Comparison of ENCODE assay signal across 29 cellular contexts in the genomic region with DNA sequence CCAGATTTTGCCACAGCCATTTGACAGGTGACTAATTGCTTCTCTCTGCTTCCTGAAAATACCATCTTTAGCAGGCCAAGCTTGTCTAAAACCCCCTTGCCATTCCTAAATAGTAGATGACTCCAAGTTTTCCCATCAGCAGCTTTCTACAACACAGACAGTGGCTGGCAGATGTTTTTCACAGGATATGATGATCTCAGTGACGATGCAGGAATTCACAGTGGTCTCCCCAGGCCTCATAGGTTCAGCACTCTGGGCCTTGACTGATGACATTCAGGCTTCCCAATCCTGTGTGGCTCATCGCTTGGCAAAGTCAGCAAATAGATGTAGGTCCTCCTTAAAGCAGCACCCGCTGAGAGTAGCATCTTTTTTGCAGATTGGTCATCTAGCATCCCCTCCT.
DNase-seq lines count a peak whose midpoint lies in the region; ATAC-seq and TF ChIP-seq lines count a peak whose summit lies in the region.
"Had no signal": no experiment of that assay in that cellular context is flagged by ENCODE, and none has a peak within 500 bp of the region (broad histone marks: within the 10 kb centered on the region; RNA-seq: fewer than 3 reads in every experiment).

No MANE protein-coding gene starts in this region.

- H3K27me3 Mint-ChIP-seq in CD4-positive, alpha-beta memory T cell = no peaks in the 10 kb centered on the region
- H3K27me3 Mint-ChIP-seq: activated CD4-positive, alpha-beta T cell treated with anti-CD3 and anti-CD28 coated beads, Interleukin-2, amount 10 ng/mL, durations not matched to agents 24 days and 14 days; activated CD8-positive, alpha-beta memory T cell treated with anti-CD3 and anti-CD28 coated beads, Interleukin-2, amount 10 ng/mL, durations not matched to agents 7 days and 5 days; naive B cell; stimulated activated naive B cell treated with anti-CD40 and anti-IgM and Interleukin-4, amounts not matched to agents 10 μg/mL and 1 μg/mL and 100 μg/mL, for 72 hours had no signal

- BruUV-seq in IMR-90 (replicated peaks; lab: Mats Ljungman, UMichigan) = no TSS peak

- H3K4me3 ChIP-seq in AG04450 (ENCODE audit: low read depth, low read length) (no peak overlapping the region), IMR-90 (ENCODE audit: insufficient read depth, low read depth, low read length) (no peak overlapping the region)
- H3K4me3 ChIP-seq in CD4-positive, alpha-beta memory T cell (ENCODE audit: low read length in 2 of 2) = no peak overlapping the region
- H3K4me3 ChIP-seq: esophagus squamous epithelium, suprapubic skin had no signal

- in situ Hi-C loops in IMR-90 (cut with MboI; ENCODE audit: low sequenced_read_pairs) = no loop called here

- peaks cover 18 to 38% of the 10 kb centered on the region in 2 experiments for H3K79me1 ChIP-seq in IMR-90 (ENCODE audit: low read depth in 1 of 2, low read length in 2 of 2)

- DNase-seq in AG04450 (ENCODE audit: low read depth, low spot score) (no peak), IMR-90 (peak; percentile 87), caudate nucleus (lab: John Stamatoyannopoulos, UW) (no peak), left kidney (ENCODE audit: low read depth, low spot score) (peak; percentile 13), activated T-cell treated with anti-CD3 and anti-CD28 coated beads for 4 hours (no peak)
- no peak for DNase-seq in activated CD4-positive, alpha-beta T cell treated with anti-CD3 and anti-CD28 coated beads for 48 hours
- DNase-seq in CD4-positive, alpha-beta memory T cell = no peak
- DNase-seq: activated CD4-positive, alpha-beta T cell treated with anti-CD3 and anti-CD28 coated beads, Interleukin-2, amount 10 ng/mL, durations not matched to agents 24 days and 14 days; activated CD8-positive, alpha-beta memory T cell treated with anti-CD3 and anti-CD28 coated beads, Interleukin-2, amount 10 ng/mL, durations not matched to agents 7 days and 5 days; activated naive CD4-positive, alpha-beta T cell treated with anti-CD3 and anti-CD28 coated beads, Interleukin-2, amount 50 U/mL, for 16 hours; aorta; COR-L47; endodermal cell; esophagus squamous epithelium; H7; Karpas-422; mesenchymal stem cell; naive B cell; NCI-H1048; NCI-H2029; NCI-H774; stimulated activated CD4-positive, alpha-beta T cell treated with anti-CD3 and anti-CD28 coated beads, Interleukin-12 subunit alpha, Interleukin-12 subunit beta, amount 100 ng/mL, for 4 hours; stimulated activated CD4-positive, alpha-beta T cell treated with anti-CD3 and anti-CD28 coated beads, Interleukin-4, amount 100 ng/mL, for 24 hours; stimulated activated naive B cell treated with anti-CD40 and anti-IgM and Interleukin-4, amounts not matched to agents 10 μg/mL and 1 μg/mL and 100 μg/mL, for 72 hours; T-helper 2 cell had no signal

- H2BK5ac ChIP-seq in IMR-90 (ENCODE audit: low read depth, low read length, poor library complexity, severe bottlenecking) = no peak overlapping the region

- 0 out of 3 replicates have a peak overlapping the region, but pooled peaks have one; percentile 17 for H2BK15ac ChIP-seq in IMR-90 (ENCODE audit: low read depth, low read length)

- H4K8ac ChIP-seq in IMR-90 (ENCODE audit: low read depth in 2 of 2, low read length in 2 of 2) = peak overlapping the region in 1 of 2 experiments; percentile 2; a peak in 1 of 4 replicates

- no peak overlapping the region for H2AK9ac ChIP-seq in IMR-90 (replicated peaks; ENCODE audit: low read depth, low read length, poor library complexity)

- no peak overlapping the region for H4K5ac ChIP-seq in IMR-90 (ENCODE audit: low read depth, low read length)

- peak overlapping the region; percentile 19; the same call in 1 of the 2 replicates for H3K14ac ChIP-seq in IMR-90 (replicated peaks; ENCODE audit: low read depth, low read length)

- 100% methylated on average over 1 of the region's 3 CpGs; no CpG with 5 or more reads in 1 of the 2 experiments for WGBS in IMR-90 (ENCODE audit: extremely low coverage in 2 of 2, insufficient read length in 1 of 2), 2 experiments

- H3K9ac ChIP-seq in IMR-90 (ENCODE audit: low read depth, low read length) = no peak overlapping the region

- H3K4me3 Mint-ChIP-seq in CD4-positive, alpha-beta memory T cell = no peak overlapping the region
- H3K4me3 Mint-ChIP-seq: activated CD4-positive, alpha-beta T cell treated with anti-CD3 and anti-CD28 coated beads, Interleukin-2, amount 10 ng/mL, durations not matched to agents 24 days and 14 days; activated CD8-positive, alpha-beta memory T cell treated with anti-CD3 and anti-CD28 coated beads, Interleukin-2, amount 10 ng/mL, durations not matched to agents 7 days and 5 days; endodermal cell; naive B cell; stimulated activated naive B cell treated with anti-CD40 and anti-IgM and Interleukin-4, amounts not matched to agents 10 μg/mL and 1 μg/mL and 100 μg/mL, for 72 hours had no signal

- TF ChIP-seq CTCF in AG04450 (IDR thresholded peaks at IDR 0.05; ENCODE audit: low read depth, low read length) (no peak), IMR-90 (conservative IDR thresholded peaks at IDR 0.05; ENCODE audit: low read depth, low read length) (no peak)

- H3K27ac Mint-ChIP-seq in CD4-positive, alpha-beta memory T cell = no peak overlapping the region
- H3K27ac Mint-ChIP-seq: activated CD4-positive, alpha-beta T cell treated with anti-CD3 and anti-CD28 coated beads, Interleukin-2, amount 10 ng/mL, durations not matched to agents 24 days and 14 days; activated CD8-positive, alpha-beta memory T cell treated with anti-CD3 and anti-CD28 coated beads, Interleukin-2, amount 10 ng/mL, durations not matched to agents 7 days and 5 days; endodermal cell had no signal

- no peak overlapping the region for H3K56ac ChIP-seq in IMR-90 (ENCODE audit: extremely low read depth, insufficient read depth, low read length)

- intact Hi-C loops in IMR-90 (cut with micrococcal nuclease) = no loop called here
- intact Hi-C loops in CD4-positive, alpha-beta memory T cell (cut with micrococcal nuclease) = no loop called here

- peaks cover 34 to 36% of the 10 kb centered on the region in 2 donors for H3K36me3 Mint-ChIP-seq in CD4-positive, alpha-beta memory T cell

- H2AK5ac ChIP-seq in IMR-90 (ENCODE audit: low read depth, low read length) = peak overlapping the region; percentile 48

- H3K9me3 Mint-ChIP-seq in CD4-positive, alpha-beta memory T cell = peaks cover 0 to 2% (median 0%) of the 10 kb centered on the region in 8 donors
- H3K9me3 Mint-ChIP-seq: activated CD4-positive, alpha-beta T cell treated with anti-CD3 and anti-CD28 coated beads, Interleukin-2, amount 10 ng/mL, durations not matched to agents 24 days and 14 days; naive B cell; stimulated activated naive B cell treated with anti-CD40 and anti-IgM and Interleukin-4, amounts not matched to agents 10 μg/mL and 1 μg/mL and 100 μg/mL, for 72 hours had no signal

- H2BK20ac ChIP-seq in IMR-90 (ENCODE audit: low read depth, low read length) = peak overlapping the region; percentile 3; the same call in 1 of the 2 replicates

- H4K20me1 ChIP-seq in IMR-90 (ENCODE audit: insufficient read depth, low read length) = no peaks in the 10 kb centered on the region; the same call in 1 of the 2 replicates

- peaks cover 2 to 6% (median 2%) of the 10 kb centered on the region in 4 donors for H3K4me1 Mint-ChIP-seq in CD4-positive, alpha-beta memory T cell

- dilution Hi-C loops in IMR-90 (cut with HindIII; ENCODE audit: low sequenced_read_pairs, unreplicated experiment) = no loop called here

- no peaks in the 10 kb centered on the region for H3K27me3 ChIP-seq in AG04450 (ENCODE audit: control insufficient read depth, insufficient read depth, low read length)
- no peaks in the 10 kb centered on the region for H3K27me3 ChIP-seq in IMR-90 (ENCODE audit: control insufficient read depth, insufficient read depth, low read length)
- no peaks in the 10 kb centered on the region for H3K27me3 ChIP-seq in CD4-positive, alpha-beta memory T cell (ENCODE audit: insufficient read depth, low read length)
- H3K27me3 ChIP-seq: esophagus squamous epithelium, suprapubic skin had no signal

- CTCF ChIA-PET in AG04450 (lab: Charles Lee) (interaction anchor here (2.1 to 5.9 kb wide), 2 partner anchors 37 to 138 kb away, joined by 5 to 66 read pairs; no protein-coding TSS in a partner anchor), IMR-90 (lab: Yijun Ruan, JAX) (interaction anchor here (1.4 to 2.0 kb wide), 2 partner anchors 9 to 36 kb away, joined by 3 to 6 read pairs; no protein-coding TSS in a partner anchor)
- CTCF ChIA-PET in CD4-positive, alpha-beta memory T cell (lab: Charles Lee; ENCODE audit: partially characterized antibody) = no interaction called here

- H3K36me3 ChIP-seq in IMR-90 (ENCODE audit: control insufficient read depth, insufficient read depth, low read length) = peaks cover 6% of the 10 kb centered on the region; the same call in 1 of the 2 replicates
- no peaks in the 10 kb centered on the region for H3K36me3 ChIP-seq in CD4-positive, alpha-beta memory T cell (ENCODE audit: insufficient read depth, low read length)

- H3K9me3 ChIP-seq in AG04450 (ENCODE audit: control insufficient read depth, insufficient read depth, low read length) (no peaks in the 10 kb centered on the region), IMR-90 (ENCODE audit: control insufficient read depth, insufficient read depth, low read length) (no peaks in the 10 kb centered on the region)
- H3K9me3 ChIP-seq in CD4-positive, alpha-beta memory T cell (ENCODE audit: control insufficient read depth in 1 of 2, low read length in 2 of 2) = no peaks in the 10 kb centered on the region
- H3K9me3 ChIP-seq: esophagus squamous epithelium, suprapubic skin had no signal

- H2BK120ac ChIP-seq in IMR-90 (ENCODE audit: low read depth, low read length) = peak overlapping the region; percentile 40

- no peak for ATAC-seq in IMR-90 (ENCODE audit: low read depth)
- no peak for ATAC-seq in HG02763 (IDR thresholded peaks at IDR 0.05; ENCODE audit: unreplicated experiment)
- ATAC-seq: activated CD8-positive, alpha-beta memory T cell treated with anti-CD3 and anti-CD28 coated beads, Interleukin-2, amount 10 ng/mL, durations not matched to agents 7 days and 5 days; stimulated activated naive B cell treated with anti-CD40 and anti-IgM and Interleukin-4, amounts not matched to agents 10 μg/mL and 1 μg/mL and 100 μg/mL, for 72 hours had no signal

- peaks cover 22% of the 10 kb centered on the region for H3K9me1 ChIP-seq in IMR-90 (ENCODE audit: insufficient read depth, low read length)

- no peak overlapping the region for H2AFZ ChIP-seq in IMR-90 (replicated peaks; ENCODE audit: low read length, poor library complexity)

- no peak for TF ChIP-seq RAD21 in IMR-90 (IDR thresholded peaks at IDR 0.05; ENCODE audit: low read length)

- no peak overlapping the region for H3K4me2 ChIP-seq in IMR-90 (ENCODE audit: low read depth, low read length)

- H3K18ac ChIP-seq in IMR-90 (ENCODE audit: low read depth, low read length) = no peak overlapping the region

- no peak for TF ChIP-seq POLR2A in IMR-90 (IDR thresholded peaks at IDR 0.05; ENCODE audit: low read depth, low read length)

- H4K91ac ChIP-seq in IMR-90 (ENCODE audit: insufficient read depth, low read depth, low read length) = no peak overlapping the region; the same call in 1 of the 2 replicates

- H3K23ac ChIP-seq in IMR-90 (ENCODE audit: low read depth, low read length) = no peak overlapping the region; the same call in 1 of the 2 replicates

- H3K4me1 ChIP-seq in IMR-90 (ENCODE audit: control insufficient read depth, insufficient read depth, low read length) = peaks cover 20% of the 10 kb centered on the region
- no peaks in the 10 kb centered on the region for H3K4me1 ChIP-seq in CD4-positive, alpha-beta memory T cell (ENCODE audit: insufficient read depth, low read length)

- H3K4ac ChIP-seq in IMR-90 (ENCODE audit: low read depth, low read length) = peak overlapping the region; percentile 60

- POLR2A ChIA-PET in AG04450 (lab: Yijun Ruan, JAX) (no interaction called here), IMR-90 (lab: Charles Lee; ENCODE audit: unreplicated experiment) (no interaction called here)
- POLR2A ChIA-PET in CD4-positive, alpha-beta memory T cell (lab: Charles Lee; ENCODE audit: partially characterized antibody) = no interaction called here

- H3K27ac ChIP-seq in AG04450 (ENCODE audit: low read depth, low read length) (peak overlapping the region; percentile 41), IMR-90 (ENCODE audit: insufficient read depth, low read length) (no peak overlapping the region), caudate nucleus (ENCODE audit: low read depth, low read length) (peak overlapping the region; percentile 39)
- no peak overlapping the region for H3K27ac ChIP-seq in CD4-positive, alpha-beta memory T cell (ENCODE audit: low read depth, low read length)
- H3K27ac ChIP-seq: esophagus squamous epithelium, RWPE1, suprapubic skin, VCaP had no signal

Comparison
In these comparisons a context has a peak if more than half of its experiments do, and no peak if none do; other contexts are left out.
1. DNase-seq: peak in IMR-90 (single experiment) and left kidney (single experiment); none in AG04450 (single experiment), caudate nucleus (0 of 61), activated CD4-positive, alpha-beta T cell treated with anti-CD3 and anti-CD28 coated beads for 48 hours (single experiment), CD4-positive, alpha-beta memory T cell (0 of 5) and activated T-cell treated with anti-CD3 and anti-CD28 coated beads for 4 hours (single experiment).
2. H3K27ac ChIP-seq: peak in AG04450 (single experiment) and caudate nucleus (single experiment); none in IMR-90 (single experiment) and CD4-positive, alpha-beta memory T cell (single experiment).